Comparison of ENCODE assay signal across 11 cellular contexts in genomic region chr7:118429141-118429540, GRCh38.
DNase-seq lines count a peak whose midpoint lies in the region.
"Had no signal": no experiment of that assay in that cellular context is flagged by ENCODE, and none has a peak within 500 bp of the region (broad histone marks: within the 10 kb centered on the region; RNA-seq: fewer than 3 reads in every experiment).

No MANE protein-coding gene starts in this region.

- H3K9me3 ChIP-seq in MG63, result no peaks in the 10 kb centered on the region
- H3K9me3 ChIP-seq: A549, BE2C had no signal

- H3K4me3 ChIP-seq in MG63, result no peak overlapping the region
- H3K4me3 ChIP-seq: A549 had no signal

- intact Hi-C loops in cardiac septum (cut with DNase I), result no loop called here

- no peaks in the 10 kb centered on the region for H3K36me3 ChIP-seq in MG63
- H3K36me3 ChIP-seq: BE2C had no signal

- H3K27me3 ChIP-seq in MG63, result no peaks in the 10 kb centered on the region
- H3K27me3 ChIP-seq: BE2C had no signal

- DNase-seq in H4 (ENCODE audit: low spot score) (peak; percentile 9), RPMI7951 (ENCODE audit: low read depth) (peak; percentile 11), astrocyte of the hippocampus (ENCODE audit: low read depth, low spot score) (peak; percentile 4), retina (peak; percentile 5), MG63 (no peak), cardiac septum (ENCODE audit: low spot score) (no peak), SIG-M5 treated with dmso at 0.1 percent for 504 hours (lab: John Stamatoyannopoulos, UW; ENCODE audit: unreplicated experiment) (no peak)
- DNase-seq: BE2C; CD4-positive, alpha-beta memory T cell; DMS53 had no signal

Comparison
In these comparisons a context has a peak if more than half of its experiments do, and no peak if none do; other contexts are left out.
1. DNase-seq: peak in H4 (single experiment), RPMI7951 (single experiment), astrocyte of the hippocampus (single experiment) and retina (single experiment); none in MG63 (single experiment), cardiac septum (single experiment) and SIG-M5 treated with dmso at 0.1 percent for 504 hours (single experiment).